ENCODE assay signal across 9 cellular contexts in the genomic region with DNA sequence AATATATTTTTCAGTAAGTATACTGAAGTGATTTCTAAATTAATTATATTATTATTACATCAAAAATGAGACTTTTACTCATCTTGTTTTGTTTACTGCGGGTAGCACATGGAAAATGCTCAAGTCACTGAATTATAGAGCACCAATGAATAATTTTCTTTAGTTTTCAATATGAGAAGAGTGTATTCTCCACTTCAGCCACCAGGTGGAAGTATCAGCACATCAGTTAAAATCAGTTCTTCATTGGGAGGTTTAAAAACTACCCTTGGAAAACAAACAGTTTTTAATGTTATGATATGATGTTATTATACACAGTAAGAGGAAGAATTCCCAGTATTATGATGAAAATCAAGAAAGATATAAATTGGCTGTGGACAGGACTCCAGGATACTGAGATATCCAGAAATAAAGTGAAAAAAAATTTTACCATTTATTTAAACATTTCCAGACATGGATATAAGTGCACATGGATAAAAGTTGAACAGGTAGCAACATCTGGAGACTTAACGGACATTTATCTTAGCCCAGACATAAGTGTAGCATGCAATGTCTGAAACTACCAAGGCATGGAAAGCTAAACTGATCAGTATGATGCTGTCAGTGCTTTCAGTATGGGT.
DNase-seq lines count a peak whose midpoint lies in the region; ATAC-seq, FAIRE-seq and TF ChIP-seq lines count a peak whose summit lies in the region.
"Had no signal": no experiment of that assay in that cellular context is flagged by ENCODE, and none has a peak within 500 bp of the region (broad histone marks: within the 10 kb centered on the region; RNA-seq: fewer than 3 reads in every experiment).

No MANE protein-coding gene starts in this region.

- H3K27ac Mint-ChIP-seq in GM23338 = no peak overlapping the region
- H3K27ac Mint-ChIP-seq: naive thymus-derived CD4-positive, alpha-beta T cell had no signal

- in situ Hi-C loops in astrocyte of the cerebellum (cut with HindIII; ENCODE audit: low sequenced_read_pairs) = loop anchor here (25.0 kb wide), 1 partner anchor 1901 kb away; no protein-coding TSS in a partner anchor

- no peak overlapping the region for H3K27ac ChIP-seq in GM23338 (ENCODE audit: low read depth)

- H3K36me3 Mint-ChIP-seq in GM23338 (ENCODE audit: low read depth) = no peaks in the 10 kb centered on the region
- H3K36me3 Mint-ChIP-seq: naive thymus-derived CD4-positive, alpha-beta T cell had no signal

- peaks cover 14% of the 10 kb centered on the region for H3K4me1 ChIP-seq in GM23338 (ENCODE audit: insufficient read depth)

- no peak for TF ChIP-seq POLR2A in GM12892 (IDR thresholded peaks at IDR 0.05; ENCODE audit: low read depth, low read length)

- no peaks in the 10 kb centered on the region for H4K20me1 ChIP-seq in GM23338 (replicated peaks; ENCODE audit: insufficient read depth)

- no peaks in the 10 kb centered on the region for H3K27me3 Mint-ChIP-seq in GM23338 (ENCODE audit: insufficient read depth, low read depth, poor library complexity)

- H3K4me3 ChIP-seq in GM23338 (no peak overlapping the region), astrocyte of the cerebellum (ENCODE audit: low read depth, low read length) (no peak overlapping the region)

- FAIRE-seq in GM12892 (lab: Jason Lieb, UNC) = no peak

- no peaks in the 10 kb centered on the region for H3F3A ChIP-seq in GM23338 (replicated peaks; ENCODE audit: low read depth)

- H3K27me3 ChIP-seq in GM23338 (ENCODE audit: insufficient read depth) = no peaks in the 10 kb centered on the region

- H3K4me2 ChIP-seq in GM23338 = no peak overlapping the region

- ATAC-seq in GM23338 (no peak), GM19035 (IDR thresholded peaks at IDR 0.05; ENCODE audit: unreplicated experiment) (no peak)
- ATAC-seq: naive thymus-derived CD4-positive, alpha-beta T cell had no signal

- H3K36me3 ChIP-seq in GM23338 (ENCODE audit: insufficient read depth) = no peaks in the 10 kb centered on the region

- H3K79me2 ChIP-seq in GM23338 (replicated peaks; ENCODE audit: insufficient read depth) = no peaks in the 10 kb centered on the region

- no peak overlapping the region for H2AFZ ChIP-seq in GM23338

- TF ChIP-seq CTCF in GM23338 (conservative IDR thresholded peaks at IDR 0.05; ENCODE audit: low read depth in 2 of 2) (peak; percentile 64 to 86), astrocyte of the cerebellum (IDR thresholded peaks at IDR 0.05; ENCODE audit: low read depth, low read length, missing control alignments) (peak; percentile 58)

- H3K9me2 ChIP-seq in GM23338 (ENCODE audit: insufficient read depth) = no peaks in the 10 kb centered on the region

- H3K9me3 Mint-ChIP-seq in GM23338 = no peaks in the 10 kb centered on the region
- H3K9me3 Mint-ChIP-seq: naive thymus-derived CD4-positive, alpha-beta T cell had no signal

- peaks cover 17% of the 10 kb centered on the region for H3K4me1 Mint-ChIP-seq in GM23338
- H3K4me1 Mint-ChIP-seq: naive thymus-derived CD4-positive, alpha-beta T cell had no signal

- H3K4me3 Mint-ChIP-seq in GM23338 = no peak overlapping the region
- H3K4me3 Mint-ChIP-seq: naive thymus-derived CD4-positive, alpha-beta T cell had no signal

- DNase-seq in D341Med (ENCODE audit: low spot score) (peak; percentile 45), GM23338 (ENCODE audit: low spot score) (peak; percentile 65), NCI-H2081 treated with DMSO at 0.1 percent for 48 hours (lab: John Stamatoyannopoulos, UW) (peak; percentile 20), astrocyte of the cerebellum (ENCODE audit: low read depth) (peak; percentile 33), kidney tubule cell (ENCODE audit: low spot score) (peak; percentile 45), NCI-H1048 (lab: John Stamatoyannopoulos, UW) (no peak), GM12892 (ENCODE audit: insufficient read length) (no peak)

TF ChIP-seq in GM23338, 12 proteins besides CTCF, POLR2A, EP300 and RAD21 (continues in another document):
- TF ChIP-seq CREB1 (CRISPR knock-in tag; IDR thresholded peaks at IDR 0.05; ENCODE audit: low read depth) = no peak
- TF ChIP-seq JUNB (IDR thresholded peaks at IDR 0.05; ENCODE audit: unreplicated experiment) = no peak
- TF ChIP-seq ZNF114 (CRISPR knock-in tag; IDR thresholded peaks at IDR 0.05) = no peak
- no peak for TF ChIP-seq EZH2phosphoT487 (IDR thresholded peaks at IDR 0.05; ENCODE audit: unreplicated experiment)
- TF ChIP-seq, protein P1, sequence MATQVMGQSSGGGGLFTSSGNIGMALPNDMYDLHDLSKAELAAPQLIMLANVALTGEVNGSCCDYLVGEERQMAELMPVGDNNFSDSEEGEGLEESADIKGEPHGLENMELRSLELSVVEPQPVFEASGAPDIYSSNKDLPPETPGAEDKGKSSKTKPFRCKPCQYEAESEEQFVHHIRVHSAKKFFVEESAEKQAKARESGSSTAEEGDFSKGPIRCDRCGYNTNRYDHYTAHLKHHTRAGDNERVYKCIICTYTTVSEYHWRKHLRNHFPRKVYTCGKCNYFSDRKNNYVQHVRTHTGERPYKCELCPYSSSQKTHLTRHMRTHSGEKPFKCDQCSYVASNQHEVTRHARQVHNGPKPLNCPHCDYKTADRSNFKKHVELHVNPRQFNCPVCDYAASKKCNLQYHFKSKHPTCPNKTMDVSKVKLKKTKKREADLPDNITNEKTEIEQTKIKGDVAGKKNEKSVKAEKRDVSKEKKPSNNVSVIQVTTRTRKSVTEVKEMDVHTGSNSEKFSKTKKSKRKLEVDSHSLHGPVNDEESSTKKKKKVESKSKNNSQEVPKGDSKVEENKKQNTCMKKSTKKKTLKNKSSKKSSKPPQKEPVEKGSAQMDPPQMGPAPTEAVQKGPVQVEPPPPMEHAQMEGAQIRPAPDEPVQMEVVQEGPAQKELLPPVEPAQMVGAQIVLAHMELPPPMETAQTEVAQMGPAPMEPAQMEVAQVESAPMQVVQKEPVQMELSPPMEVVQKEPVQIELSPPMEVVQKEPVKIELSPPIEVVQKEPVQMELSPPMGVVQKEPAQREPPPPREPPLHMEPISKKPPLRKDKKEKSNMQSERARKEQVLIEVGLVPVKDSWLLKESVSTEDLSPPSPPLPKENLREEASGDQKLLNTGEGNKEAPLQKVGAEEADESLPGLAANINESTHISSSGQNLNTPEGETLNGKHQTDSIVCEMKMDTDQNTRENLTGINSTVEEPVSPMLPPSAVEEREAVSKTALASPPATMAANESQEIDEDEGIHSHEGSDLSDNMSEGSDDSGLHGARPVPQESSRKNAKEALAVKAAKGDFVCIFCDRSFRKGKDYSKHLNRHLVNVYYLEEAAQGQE (IDR thresholded peaks at IDR 0.05; ENCODE audit: unreplicated experiment) = no peak
- no peak for TF ChIP-seq NANOG (IDR thresholded peaks at IDR 0.05; ENCODE audit: borderline replicate concordance)
- TF ChIP-seq POLR2AphosphoS5 (IDR thresholded peaks at IDR 0.05; ENCODE audit: low read depth) = no peak

Comparison
In these comparisons a context has a peak if more than half of its experiments do, and no peak if none do; other contexts are left out.
1. DNase-seq: peak in D341Med (single experiment), GM23338 (single experiment), NCI-H2081 treated with DMSO at 0.1 percent for 48 hours (single experiment), astrocyte of the cerebellum (single experiment) and kidney tubule cell (single experiment); none in NCI-H1048 (single experiment) and GM12892 (single experiment).